ENCODE assay signal across 2 cellular contexts in genomic region chr5:66554884-66555283, GRCh38.
A peak's percentile ranks its signal among the peaks of the same experiment; 100 is the strongest.
TF ChIP-seq lines count a peak whose summit lies in the region.

No MANE protein-coding gene starts in this region.

TF ChIP-seq in SK-N-SH treated with all-trans-retinoic acid at 6 μM for 48 hours, 23 proteins besides CTCF, POLR2A, EP300 and RAD21 (continued from another document):
- TF ChIP-seq ZC3H10 (CRISPR knock-in tag; IDR thresholded peaks at IDR 0.05) (no peak), TCF4 (CRISPR knock-in tag; IDR thresholded peaks at IDR 0.05; ENCODE audit: borderline replicate concordance) (no peak), ZFP30 (CRISPR knock-in tag; IDR thresholded peaks at IDR 0.05) (no peak), ZNF8 (CRISPR knock-in tag; IDR thresholded peaks at IDR 0.05) (peak; percentile 91)
TF ChIP-seq in SK-N-SH treated with all-trans-retinoic acid at 6 μM for 48 hours: peak in this region for 1.

TF ChIP-seq in SK-N-SH, 30 proteins besides CTCF, POLR2A, EP300 and RAD21 (continued from another document):
- TF ChIP-seq MEF2A (IDR thresholded peaks at IDR 0.05; ENCODE audit: borderline replicate concordance, low read depth) (no peak), RXRA (IDR thresholded peaks at IDR 0.05; ENCODE audit: borderline replicate concordance, low read depth) (no peak), USF2 (IDR thresholded peaks at IDR 0.05; ENCODE audit: borderline replicate concordance, low read depth, low read length) (no peak), RCOR1 (IDR thresholded peaks at IDR 0.05; ENCODE audit: low read length) (no peak), GATA2 (CRISPR knock-in tag; IDR thresholded peaks at IDR 0.05) (no peak), TCF12 (IDR thresholded peaks at IDR 0.05) (no peak), REST (IDR thresholded peaks at IDR 0.05; ENCODE audit: low read depth, low read length) (no peak), SIN3A (IDR thresholded peaks at IDR 0.05; ENCODE audit: borderline replicate concordance, low read depth, low read length) (no peak), FOXJ3 (CRISPR knock-in tag; IDR thresholded peaks at IDR 0.05) (no peak), FOSL2 (IDR thresholded peaks at IDR 0.05; ENCODE audit: borderline replicate concordance, low read depth) (no peak), EZH2phosphoT487 (IDR thresholded peaks at IDR 0.05; ENCODE audit: borderline replicate concordance, low read depth) (no peak), SMC3 (IDR thresholded peaks at IDR 0.05; ENCODE audit: low read depth, low read length) (no peak), PBX3 (IDR thresholded peaks at IDR 0.05) (no peak), TAF1 (IDR thresholded peaks at IDR 0.05; ENCODE audit: borderline replicate concordance, low read depth, low read length) (no peak), TEAD4 (IDR thresholded peaks at IDR 0.05; ENCODE audit: borderline replicate concordance, insufficient read depth) (no peak), NFIC (IDR thresholded peaks at IDR 0.05; ENCODE audit: borderline replicate concordance) (no peak), RFX5 (IDR thresholded peaks at IDR 0.05; ENCODE audit: low read length) (no peak)
